ENCODE assay signal across 1 cellular context in the genomic region with DNA sequence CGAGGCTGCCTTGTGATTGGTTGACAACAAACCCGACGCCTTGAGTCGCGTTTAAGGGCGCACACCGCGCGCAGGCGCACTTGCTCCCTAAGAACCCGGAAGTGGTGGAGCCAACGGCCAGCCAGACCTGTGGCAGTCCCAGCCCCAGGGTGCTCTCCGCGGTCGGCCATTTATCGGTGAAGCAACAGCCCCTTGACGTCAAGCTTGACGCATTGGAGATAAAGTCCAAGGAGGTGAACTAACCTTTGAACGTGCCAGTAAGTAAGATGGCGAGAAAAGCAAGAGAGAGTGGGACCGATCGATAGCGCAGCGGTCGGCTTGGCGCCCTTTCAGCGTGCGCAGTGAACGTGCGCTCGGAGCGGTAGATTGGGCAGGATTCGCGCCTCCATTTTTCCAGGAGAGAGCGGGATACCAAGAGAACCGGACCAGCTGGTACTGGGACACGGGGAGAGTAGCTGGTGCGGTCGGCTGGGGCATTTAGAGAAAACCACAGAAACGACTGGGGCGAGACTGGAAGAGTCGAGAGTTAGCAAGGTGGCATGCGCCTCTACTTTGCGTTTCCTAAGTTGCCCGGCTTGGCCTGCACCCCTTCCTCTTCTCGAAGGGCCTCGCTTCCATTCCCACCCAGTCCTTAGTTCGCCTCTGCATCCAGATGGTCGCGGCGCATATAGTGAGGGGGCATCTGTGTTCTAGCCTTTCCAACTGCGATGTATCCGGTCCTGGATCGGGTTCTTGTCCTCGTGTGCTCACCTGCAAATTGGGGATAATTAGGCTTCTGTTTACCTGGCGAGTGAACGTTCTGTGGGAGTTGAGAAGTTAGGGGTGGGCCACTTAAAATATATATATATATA.
TF ChIP-seq lines count a peak whose summit lies in the region.

CSTF1 (plus strand) TSS at position 364 of the 851 bp plus-strand sequence. CDS start 2,908 bp downstream, outside the sequence.

TF ChIP-seq in HEK293, 187 proteins besides CTCF, POLR2A, EP300 and RAD21 (continued from another document and continues in another):
- TF ChIP-seq ZBTB44 (tag by site-specific recombination; IDR thresholded peaks at IDR 0.05) (no peak), ZNF24 (tag by site-specific recombination; IDR thresholded peaks at IDR 0.05) (peak; percentile 67; the same call in 1 of the 2 replicates), ZBTB20 (tag by site-specific recombination; IDR thresholded peaks at IDR 0.05) (peak; percentile 7; the same call in 1 of the 2 replicates), ZNF529 (tag by site-specific recombination; IDR thresholded peaks at IDR 0.05; ENCODE audit: insufficient replicate concordance) (no peak), ZNF23 (tag by site-specific recombination; IDR thresholded peaks at IDR 0.05; ENCODE audit: borderline replicate concordance) (no peak), ZNF19 (tag by site-specific recombination; IDR thresholded peaks at IDR 0.05; ENCODE audit: low read depth) (no peak), MYNN (tag by site-specific recombination; IDR thresholded peaks at IDR 0.05; ENCODE audit: borderline replicate concordance) (no peak), GLIS1 (tag by site-specific recombination; IDR thresholded peaks at IDR 0.05) (no peak), ZBTB7A (tag by site-specific recombination; IDR thresholded peaks at IDR 0.05; ENCODE audit: low read depth) (no peak), ZNF311 (tag by site-specific recombination; IDR thresholded peaks at IDR 0.05; ENCODE audit: borderline replicate concordance) (no peak), MZF1 (tag by site-specific recombination; IDR thresholded peaks at IDR 0.05; ENCODE audit: borderline replicate concordance) (no peak), ZNF223 (tag by site-specific recombination; IDR thresholded peaks at IDR 0.05) (no peak), ZNF266 (tag by site-specific recombination; IDR thresholded peaks at IDR 0.05; ENCODE audit: low read depth) (no peak), ZFP69B (tag by site-specific recombination; IDR thresholded peaks at IDR 0.05) (peak; percentile 55; the same call in 1 of the 2 replicates), EGR2 (tag by site-specific recombination; IDR thresholded peaks at IDR 0.05; ENCODE audit: low read depth) (no peak), ZNF133 (tag by site-specific recombination; IDR thresholded peaks at IDR 0.05) (no peak), ZNF658 (tag by site-specific recombination; IDR thresholded peaks at IDR 0.05) (no peak), ZFHX2 (tag by site-specific recombination; conservative IDR thresholded peaks at IDR 0.05) (no peak), GFI1B (tag by site-specific recombination; IDR thresholded peaks at IDR 0.05) (no peak), ZNF335 (tag by site-specific recombination; conservative IDR thresholded peaks at IDR 0.05) (peak; percentile 75), ZNF174 (tag by site-specific recombination; IDR thresholded peaks at IDR 0.05) (no peak), ZNF776 (tag by site-specific recombination; IDR thresholded peaks at IDR 0.05; ENCODE audit: borderline replicate concordance) (no peak), TSHZ1 (tag by site-specific recombination; IDR thresholded peaks at IDR 0.05; ENCODE audit: borderline replicate concordance) (no peak; the same call in 1 of the 2 replicates), ZNF521 (tag by site-specific recombination; IDR thresholded peaks at IDR 0.05) (no peak), ZNF274 (IDR thresholded peaks at IDR 0.05; ENCODE audit: low read length) (no peak), ZNF274 (tag by site-specific recombination; IDR thresholded peaks at IDR 0.05; ENCODE audit: borderline replicate concordance) (no peak), ATF2 (tag by site-specific recombination; IDR thresholded peaks at IDR 0.05; ENCODE audit: low read depth) (peak; percentile 68), ZNF548 (tag by site-specific recombination; IDR thresholded peaks at IDR 0.05) (no peak), OSR2 (tag by site-specific recombination; IDR thresholded peaks at IDR 0.05) (no peak), ZNF571 (tag by site-specific recombination; IDR thresholded peaks at IDR 0.05) (no peak), ZXDB (tag by site-specific recombination; IDR thresholded peaks at IDR 0.05) (peak; percentile 97), ZNF660 (tag by site-specific recombination; IDR thresholded peaks at IDR 0.05) (no peak), ZNF324 (tag by site-specific recombination; IDR thresholded peaks at IDR 0.05) (peak; percentile 81), ZNF654 (tag by site-specific recombination; IDR thresholded peaks at IDR 0.05; ENCODE audit: low read depth) (no peak), WT1 (tag by site-specific recombination; IDR thresholded peaks at IDR 0.05) (no peak; the same call in 1 of the 2 replicates), ZNF221 (tag by site-specific recombination; IDR thresholded peaks at IDR 0.05; ENCODE audit: borderline replicate concordance) (no peak), ZNF426 (tag by site-specific recombination; IDR thresholded peaks at IDR 0.05) (no peak), ZNF48 (tag by site-specific recombination; IDR thresholded peaks at IDR 0.05) (no peak), HIC1 (tag by site-specific recombination; IDR thresholded peaks at IDR 0.05) (no peak), OVOL3 (tag by site-specific recombination; IDR thresholded peaks at IDR 0.05) (no peak), ZNF629 (tag by site-specific recombination; IDR thresholded peaks at IDR 0.05) (peak; percentile 100)
- TF ChIP-seq, protein P1, sequence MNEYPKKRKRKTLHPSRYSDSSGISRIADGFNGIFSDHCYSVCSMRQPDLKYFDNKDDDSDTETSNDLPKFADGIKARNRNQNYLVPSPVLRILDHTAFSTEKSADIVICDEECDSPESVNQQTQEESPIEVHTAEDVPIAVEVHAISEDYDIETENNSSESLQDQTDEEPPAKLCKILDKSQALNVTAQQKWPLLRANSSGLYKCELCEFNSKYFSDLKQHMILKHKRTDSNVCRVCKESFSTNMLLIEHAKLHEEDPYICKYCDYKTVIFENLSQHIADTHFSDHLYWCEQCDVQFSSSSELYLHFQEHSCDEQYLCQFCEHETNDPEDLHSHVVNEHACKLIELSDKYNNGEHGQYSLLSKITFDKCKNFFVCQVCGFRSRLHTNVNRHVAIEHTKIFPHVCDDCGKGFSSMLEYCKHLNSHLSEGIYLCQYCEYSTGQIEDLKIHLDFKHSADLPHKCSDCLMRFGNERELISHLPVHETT (tag by site-specific recombination; IDR thresholded peaks at IDR 0.05) = peak; percentile 70; the same call in 1 of the 2 replicates
- TF ChIP-seq, protein P2, sequence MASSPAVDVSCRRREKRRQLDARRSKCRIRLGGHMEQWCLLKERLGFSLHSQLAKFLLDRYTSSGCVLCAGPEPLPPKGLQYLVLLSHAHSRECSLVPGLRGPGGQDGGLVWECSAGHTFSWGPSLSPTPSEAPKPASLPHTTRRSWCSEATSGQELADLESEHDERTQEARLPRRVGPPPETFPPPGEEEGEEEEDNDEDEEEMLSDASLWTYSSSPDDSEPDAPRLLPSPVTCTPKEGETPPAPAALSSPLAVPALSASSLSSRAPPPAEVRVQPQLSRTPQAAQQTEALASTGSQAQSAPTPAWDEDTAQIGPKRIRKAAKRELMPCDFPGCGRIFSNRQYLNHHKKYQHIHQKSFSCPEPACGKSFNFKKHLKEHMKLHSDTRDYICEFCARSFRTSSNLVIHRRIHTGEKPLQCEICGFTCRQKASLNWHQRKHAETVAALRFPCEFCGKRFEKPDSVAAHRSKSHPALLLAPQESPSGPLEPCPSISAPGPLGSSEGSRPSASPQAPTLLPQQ (tag by site-specific recombination; IDR thresholded peaks at IDR 0.05) = peak; percentile 78
- TF ChIP-seq, protein P3, sequence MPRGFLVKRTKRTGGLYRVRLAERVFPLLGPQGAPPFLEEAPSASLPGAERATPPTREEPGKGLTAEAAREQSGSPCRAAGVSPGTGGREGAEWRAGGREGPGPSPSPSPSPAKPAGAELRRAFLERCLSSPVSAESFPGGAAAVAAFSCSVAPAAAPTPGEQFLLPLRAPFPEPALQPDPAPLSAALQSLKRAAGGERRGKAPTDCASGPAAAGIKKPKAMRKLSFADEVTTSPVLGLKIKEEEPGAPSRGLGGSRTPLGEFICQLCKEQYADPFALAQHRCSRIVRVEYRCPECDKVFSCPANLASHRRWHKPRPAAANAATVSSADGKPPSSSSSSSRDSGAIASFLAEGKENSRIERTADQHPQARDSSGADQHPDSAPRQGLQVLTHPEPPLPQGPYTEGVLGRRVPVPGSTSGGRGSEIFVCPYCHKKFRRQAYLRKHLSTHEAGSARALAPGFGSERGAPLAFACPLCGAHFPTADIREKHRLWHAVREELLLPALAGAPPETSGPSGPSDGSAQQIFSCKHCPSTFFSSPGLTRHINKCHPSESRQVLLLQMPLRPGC (tag by site-specific recombination; IDR thresholded peaks at IDR 0.05) = peak; percentile 49
- TF ChIP-seq, protein P4, sequence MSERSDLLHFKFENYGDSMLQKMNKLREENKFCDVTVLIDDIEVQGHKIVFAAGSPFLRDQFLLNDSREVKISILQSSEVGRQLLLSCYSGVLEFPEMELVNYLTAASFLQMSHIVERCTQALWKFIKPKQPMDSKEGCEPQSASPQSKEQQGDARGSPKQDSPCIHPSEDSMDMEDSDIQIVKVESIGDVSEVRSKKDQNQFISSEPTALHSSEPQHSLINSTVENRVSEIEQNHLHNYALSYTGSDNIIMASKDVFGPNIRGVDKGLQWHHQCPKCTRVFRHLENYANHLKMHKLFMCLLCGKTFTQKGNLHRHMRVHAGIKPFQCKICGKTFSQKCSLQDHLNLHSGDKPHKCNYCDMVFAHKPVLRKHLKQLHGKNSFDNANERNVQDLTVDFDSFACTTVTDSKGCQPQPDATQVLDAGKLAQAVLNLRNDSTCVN (tag by site-specific recombination; optimal IDR thresholded peaks at IDR 0.05) = peak; percentile 80
- TF ChIP-seq, protein P5, sequence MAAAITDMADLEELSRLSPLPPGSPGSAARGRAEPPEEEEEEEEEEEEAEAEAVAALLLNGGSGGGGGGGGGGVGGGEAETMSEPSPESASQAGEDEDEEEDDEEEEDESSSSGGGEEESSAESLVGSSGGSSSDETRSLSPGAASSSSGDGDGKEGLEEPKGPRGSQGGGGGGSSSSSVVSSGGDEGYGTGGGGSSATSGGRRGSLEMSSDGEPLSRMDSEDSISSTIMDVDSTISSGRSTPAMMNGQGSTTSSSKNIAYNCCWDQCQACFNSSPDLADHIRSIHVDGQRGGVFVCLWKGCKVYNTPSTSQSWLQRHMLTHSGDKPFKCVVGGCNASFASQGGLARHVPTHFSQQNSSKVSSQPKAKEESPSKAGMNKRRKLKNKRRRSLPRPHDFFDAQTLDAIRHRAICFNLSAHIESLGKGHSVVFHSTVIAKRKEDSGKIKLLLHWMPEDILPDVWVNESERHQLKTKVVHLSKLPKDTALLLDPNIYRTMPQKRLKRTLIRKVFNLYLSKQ (tag by site-specific recombination; IDR thresholded peaks at IDR 0.05; ENCODE audit: borderline replicate concordance) = no peak
